Comparison of ENCODE assay signal across 8 cellular contexts in genomic region chr22:28800308-28801041, GRCh38. TPM values are rescaled to one million over a fixed set of nuclear protein-coding genes. Genes with fewer than 3 reads are reported as not detected.
DNase-seq lines count a peak whose midpoint lies in the region; ATAC-seq, FAIRE-seq and TF ChIP-seq lines count a peak whose summit lies in the region.

Gene XBP1 (minus strand): TSS chr22:28800569.

- peak within 1 kb of the TSS; percentile 99 for H3K27ac ChIP-seq in kidney (ENCODE audit: low read depth in 2 of 2, low read length in 2 of 2)

- intact Hi-C loops in kidney (cut with DNase I) = no loop called here

- DNase-seq in AG09309 (ENCODE audit: low read depth) (peak; percentile 81), NCI-H460 (ENCODE audit: extremely low read depth, low read depth) (peak; percentile 87), cerebellum (ENCODE audit: low spot score) (peak; percentile 98), kidney (peak; percentile 98)
- DNase-seq in activated CD4-positive, alpha-beta T cell treated with anti-CD3 and anti-CD28 coated beads for 24 hours (ENCODE audit: low read depth in 2 of 2) = peak; percentile 74 to 76
- DNase-seq in stimulated activated CD4-positive, alpha-beta T cell treated with anti-CD3 and anti-CD28 coated beads, Interleukin-15, amount 100 ng/mL, for 1 hour (ENCODE audit: low read depth in 1 of 2, low spot score in 1 of 2) = peak; percentile 82 to 86

- H3K36me3 ChIP-seq in kidney (ENCODE audit: control insufficient read depth in 1 of 2, insufficient read depth in 2 of 2, low read length in 2 of 2) = peaks cover 18 to 23% of the 10 kb centered on the region in 2 donors

- H3K9me3 ChIP-seq in kidney (ENCODE audit: control insufficient read depth in 1 of 2, low read length in 2 of 2) = no peaks in the 10 kb centered on the region

- H3K4me1 ChIP-seq in kidney (ENCODE audit: control insufficient read depth in 1 of 2, insufficient read depth in 1 of 2, low read depth in 1 of 2, low read length in 2 of 2) = peaks cover 4 to 17% of the 10 kb centered on the region in 2 donors

- H3K4me3 ChIP-seq in AG09309 (ENCODE audit: control insufficient read depth, low read depth, low read length) (peak within 1 kb of the TSS; percentile 71), kidney (ENCODE audit: low read length in 2 of 2) (peak within 1 kb of the TSS; percentile 90 to 94)

- FAIRE-seq in kidney (lab: Jason Lieb, UNC) = no peak

- ATAC-seq in GM18909 (IDR thresholded peaks at IDR 0.05; ENCODE audit: poor library complexity, unreplicated experiment) = peak; percentile 87
- peak; percentile 81 for ATAC-seq in HG03159 (IDR thresholded peaks at IDR 0.05; ENCODE audit: unreplicated experiment)

- peak within 1 kb of the TSS; percentile 90 to 98 for H3K9ac ChIP-seq in kidney (ENCODE audit: low read length in 2 of 2)

- TF ChIP-seq CTCF in AG09309 (IDR thresholded peaks at IDR 0.05; ENCODE audit: control insufficient read depth, insufficient read depth, low read depth, low read length, missing control alignments) (no peak), kidney (IDR thresholded peaks at IDR 0.05; ENCODE audit: borderline replicate concordance, extremely low read depth, insufficient read depth) (no peak)

RNA-seq across cellular contexts. Expression of gene XBP1, which starts in this region (rescaled TPM):
- 290 and 298 TPM in 2 replicates for total RNA-seq in NCI-H460 (2014; rRNA removed; shearing (Covaris generic))
- polyA plus RNA-seq in NCI-H460 (2014; cell fraction: nucleus; rRNA removed) = 165 and 192 TPM in 2 replicates
- total RNA-seq in cerebellum = 43.3 TPM
- total RNA-seq in kidney = 220 TPM
- polyA plus RNA-seq in kidney (ENCODE audit: insufficient read depth, low read depth, low replicate concordance) = 114 TPM

Comparison
In these comparisons a context has a peak if more than half of its experiments do, and no peak if none do; other contexts are left out.
1. Peak in every context shown above with its lines: DNase-seq, ATAC-seq, H3K4me3 ChIP-seq and H3K27ac ChIP-seq.